In the genomic region with DNA sequence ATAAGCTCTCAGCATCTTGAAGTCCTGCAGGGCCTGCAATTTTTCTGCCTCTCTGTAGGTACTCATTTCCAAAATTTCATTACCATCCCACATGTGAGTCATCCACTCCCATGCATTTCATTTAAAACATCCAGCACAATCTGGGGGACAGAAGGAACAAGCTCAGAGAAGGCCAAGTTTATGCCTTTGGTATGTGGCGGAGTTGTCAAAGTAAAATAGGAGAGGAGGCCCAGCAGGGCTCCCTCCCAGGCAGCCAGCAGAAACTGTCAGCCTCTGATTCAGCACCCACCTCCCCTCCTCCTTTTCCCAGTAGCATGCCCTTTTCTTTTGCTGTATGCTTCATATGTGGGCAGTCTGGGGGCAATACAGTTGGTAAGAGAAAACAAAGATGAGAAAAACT, we compare ENCODE assay signal across 15 cellular contexts.
DNase-seq lines count a peak whose midpoint lies in the region; ATAC-seq and TF ChIP-seq lines count a peak whose summit lies in the region.
"Had no signal": no experiment of that assay in that cellular context is flagged by ENCODE, and none has a peak within 500 bp of the region (broad histone marks: within the 10 kb centered on the region; RNA-seq: fewer than 3 reads in every experiment).

No MANE protein-coding gene starts in this region.

- no peaks in the 10 kb centered on the region for H3K36me3 ChIP-seq in lung (ENCODE audit: control insufficient read depth in 2 of 2, insufficient read depth in 2 of 2, low read length in 2 of 2)
- H3K36me3 ChIP-seq: thoracic aorta had no signal

- ATAC-seq in lung (ENCODE audit: insufficient read depth, low FRiP score) (peak; percentile 35), HG03469 (IDR thresholded peaks at IDR 0.05; ENCODE audit: unreplicated experiment) (no peak)
- ATAC-seq: activated naive CD8-positive, alpha-beta T cell treated with anti-CD3 and anti-CD28 coated beads, Interleukin-2, amount 50 U/mL, for 24 hours; GM12878 had no signal

- H3K27ac ChIP-seq in lung (ENCODE audit: low read depth in 1 of 2, low read length in 1 of 2) = no peak overlapping the region
- H3K27ac ChIP-seq: thoracic aorta, VCaP had no signal

- in situ Hi-C loops in ACHN (cut with HindIII; ENCODE audit: low pct_ligation_motif_present, low pct_unique_long_range_greater_than_20kb, low sequenced_read_pairs) = no loop called here

- TF ChIP-seq CTCF in HFF-Myc (IDR thresholded peaks at IDR 0.05; ENCODE audit: low read depth, low read length, missing control alignments) = no peak
- no peak for TF ChIP-seq CTCF in cardiac fibroblast (IDR thresholded peaks at IDR 0.05; ENCODE audit: low read depth, low read length)
- TF ChIP-seq CTCF in lung (IDR thresholded peaks at IDR 0.05; ENCODE audit: control extremely low read depth, extremely low read depth) = no peak

- 89 to 100% methylated on average over 1 of the region's 1 CpG for WGBS in lung, 2 donors

- H3K4me3 ChIP-seq in HFF-Myc (replicated peaks; ENCODE audit: low read depth, low read length) (no peak overlapping the region), cardiac fibroblast (replicated peaks in 1 of 2; ENCODE audit: low read depth in 2 of 2, low read length in 2 of 2) (no peak overlapping the region), lung (no peak overlapping the region)
- H3K4me3 ChIP-seq: GM12878, thoracic aorta had no signal

- H3K27me3 ChIP-seq in lung (ENCODE audit: control insufficient read depth, insufficient read depth) = no peaks in the 10 kb centered on the region

- no peaks in the 10 kb centered on the region for H3K4me1 ChIP-seq in lung (ENCODE audit: control insufficient read depth in 2 of 2, insufficient read depth in 2 of 2, low read length in 2 of 2)

- DNase-seq in A172 (ENCODE audit: low spot score) (peak; percentile 52), HFF-Myc (ENCODE audit: extremely low read depth, low read depth) (peak; percentile 48), cardiac fibroblast (ENCODE audit: low read depth in 2 of 2) (peak; percentile 38 to 83), lung (ENCODE audit: low spot score) (no peak), ACHN (no peak), NOMO-1 treated with dmso at 0.1 percent for 144 hours (lab: John Stamatoyannopoulos, UW; ENCODE audit: unreplicated experiment) (no peak)
- no peak for DNase-seq in stimulated activated CD4-positive, alpha-beta T cell treated with anti-CD3 and anti-CD28 coated beads, Interleukin-4, amount 100 ng/mL, for 24 hours
- DNase-seq: activated naive CD8-positive, alpha-beta T cell treated with anti-CD3 and anti-CD28 coated beads, Interleukin-2, amount 50 U/mL, for 24 hours; MM.1S; nephron progenitor cell; small intestine had no signal

- H3K9me3 ChIP-seq in lung (ENCODE audit: control insufficient read depth in 2 of 2, insufficient read depth in 1 of 2, low read length in 1 of 2) = no peaks in the 10 kb centered on the region
- H3K9me3 ChIP-seq: thoracic aorta had no signal

Comparison
In these comparisons a context has a peak if more than half of its experiments do, and no peak if none do; other contexts are left out.
1. DNase-seq: peak in A172 (single experiment), HFF-Myc (single experiment) and cardiac fibroblast (2 of 2); none in lung (single experiment), ACHN (single experiment), NOMO-1 treated with dmso at 0.1 percent for 144 hours (single experiment) and stimulated activated CD4-positive, alpha-beta T cell treated with anti-CD3 and anti-CD28 coated beads, Interleukin-4, amount 100 ng/mL, for 24 hours (single experiment).